ENCODE assay signal across 3 cellular contexts in genomic region chr1:84770481-84770880, GRCh38.
"Had no signal": no experiment of that assay in that cellular context is flagged by ENCODE, and none has a peak within 500 bp of the region (broad histone marks: within the 10 kb centered on the region; RNA-seq: fewer than 3 reads in every experiment).

No MANE protein-coding gene starts in this region.

- DNase-seq: GDM1, GF-D8 had no signal

- H3K4me3 ChIP-seq: GM12878 had no signal

- ATAC-seq: GM12878 had no signal
